Comparison of ENCODE assay signal across 8 cellular contexts in the genomic region with DNA sequence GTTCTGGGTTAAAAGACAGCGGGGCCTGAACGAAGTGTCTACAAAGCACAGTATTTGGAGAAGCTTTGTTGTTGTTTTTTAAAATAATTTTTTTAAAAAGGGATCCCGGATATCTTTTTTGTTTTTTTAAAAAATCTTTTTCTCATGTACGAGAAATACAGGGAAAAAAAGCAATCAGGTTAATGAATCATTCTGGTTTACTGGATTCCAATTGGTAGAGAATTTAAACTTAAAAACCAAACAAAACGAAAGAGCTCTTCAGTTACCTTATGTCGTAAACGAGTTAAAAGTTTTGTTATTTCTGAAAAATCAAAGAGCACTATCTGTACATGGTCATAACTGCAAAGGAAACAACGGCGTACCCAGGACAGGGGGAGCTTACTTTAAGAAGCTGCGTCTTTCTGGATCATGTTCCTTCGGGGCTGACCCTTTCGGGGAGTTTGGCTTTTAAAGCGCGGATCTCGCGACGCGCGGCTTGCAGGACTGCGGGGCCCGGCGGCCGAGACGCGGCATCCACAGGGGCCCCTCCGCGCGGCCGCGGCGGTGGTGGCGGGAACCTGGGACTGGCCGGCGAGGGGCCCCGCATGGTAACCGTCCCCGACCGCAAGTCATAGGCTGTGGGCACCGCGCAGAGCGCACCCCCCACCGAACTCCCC. TPM values are rescaled to one million over a fixed set of nuclear protein-coding genes. Genes with fewer than 3 reads are reported as not detected.
A peak's percentile ranks its signal among the peaks of the same experiment; 100 is the strongest.
DNase-seq lines count a peak whose midpoint lies in the region; ATAC-seq and TF ChIP-seq lines count a peak whose summit lies in the region.

No MANE protein-coding gene starts in this region.

- peak overlapping the region; percentile 69 for H4K8ac ChIP-seq in mesenchymal stem cell (ENCODE audit: low read length)

- H3K79me2 ChIP-seq in ACC112 (ENCODE audit: control insufficient read depth, insufficient read depth, low read length, unreplicated experiment) = no peaks in the 10 kb centered on the region

- H3K9me3 ChIP-seq in Peyer's patch = no peaks in the 10 kb centered on the region
- no peaks in the 10 kb centered on the region for H3K9me3 ChIP-seq in endocrine pancreas (ENCODE audit: control insufficient read depth, low read length)
- no peaks in the 10 kb centered on the region for H3K9me3 ChIP-seq in mesenchymal stem cell (ENCODE audit: control insufficient read depth, low read length)

- peaks cover 4% of the 10 kb centered on the region for H3K36me3 Mint-ChIP-seq in type B pancreatic cell

- H2AFZ ChIP-seq in ACC112 (ENCODE audit: low read length, unreplicated experiment) (peak overlapping the region; percentile 90), mesenchymal stem cell (ENCODE audit: low read depth, low read length) (peak overlapping the region; percentile 44)

- H3K9me3 Mint-ChIP-seq in type B pancreatic cell = no peaks in the 10 kb centered on the region

- H3K4ac ChIP-seq in mesenchymal stem cell (ENCODE audit: low read depth in 1 of 2, low read length in 2 of 2) = peak overlapping the region in 1 of 2 experiments; percentile 51

- H3K4me1 ChIP-seq in ACC112 (ENCODE audit: control insufficient read depth, insufficient read depth, low read length, unreplicated experiment) (no peaks in the 10 kb centered on the region), Peyer's patch (no peaks in the 10 kb centered on the region), endocrine pancreas (ENCODE audit: control insufficient read depth, insufficient read depth, low read length) (peaks cover 5% of the 10 kb centered on the region), mesenchymal stem cell (ENCODE audit: control insufficient read depth, insufficient read depth, low read depth, low read length) (peaks cover 5% of the 10 kb centered on the region)

- 30% methylated on average over 12 of the region's 42 CpGs for WGBS in mesenchymal stem cell

- DNase-seq in Peyer's patch (no peak), mesenchymal stem cell (peak; percentile 51), type B pancreatic cell (ENCODE audit: extremely low spot score, unreplicated experiment) (no peak)

- no peak overlapping the region for H2AK5ac ChIP-seq in mesenchymal stem cell (ENCODE audit: low read length, severe bottlenecking)

- no peaks in the 10 kb centered on the region for H3K4me1 Mint-ChIP-seq in type B pancreatic cell (ENCODE audit: unreplicated experiment)

- H3K27ac ChIP-seq in ACC112 (ENCODE audit: low read depth, low read length) (no peak overlapping the region), Peyer's patch (peak overlapping the region in 1 of 4 donors; percentile 25), mesenchymal stem cell (ENCODE audit: low read length, poor library complexity, severe bottlenecking) (no peak overlapping the region)

- H3K14ac ChIP-seq in mesenchymal stem cell (ENCODE audit: low read length in 2 of 2) = no peak overlapping the region

- peak overlapping the region; percentile 47 for H3K9ac ChIP-seq in endocrine pancreas (ENCODE audit: control insufficient read depth, insufficient read depth, low read length)
- H3K9ac ChIP-seq in mesenchymal stem cell (ENCODE audit: low read length) = peak overlapping the region; percentile 86

- H3K4me3 ChIP-seq in ACC112 (ENCODE audit: low read depth, low read length) (peak overlapping the region; percentile 80), GM08714 (ENCODE audit: low read length) (peak overlapping the region; percentile 75), Peyer's patch (peak overlapping the region; percentile 49 to 94 (median 66)), endocrine pancreas (ENCODE audit: control insufficient read depth, insufficient read depth, low read length) (peak overlapping the region; percentile 90), mesenchymal stem cell (ENCODE audit: insufficient read depth in 1 of 2, low read depth in 1 of 2, low read length in 2 of 2) (peak overlapping the region; percentile 78 to 79)

- TF ChIP-seq CTCF in Peyer's patch (IDR thresholded peaks at IDR 0.05) (no peak), type B pancreatic cell (conservative IDR thresholded peaks at IDR 0.05) (no peak)

- H3K27ac Mint-ChIP-seq in type B pancreatic cell = no peak overlapping the region

- H3K23ac ChIP-seq in mesenchymal stem cell (ENCODE audit: low read length in 2 of 2) = no peak overlapping the region

- peaks cover 74% of the 10 kb centered on the region for H3K27me3 Mint-ChIP-seq in type B pancreatic cell

- peak overlapping the region in 1 of 2 experiments; percentile 72 for H2BK12ac ChIP-seq in mesenchymal stem cell (ENCODE audit: low read length in 2 of 2)

- TF ChIP-seq POLR2A in Peyer's patch (IDR thresholded peaks at IDR 0.05) = no peak

- H3K79me1 ChIP-seq in mesenchymal stem cell (replicated peaks; ENCODE audit: low read length, poor library complexity, severe bottlenecking) = no peaks in the 10 kb centered on the region

- H3K27me3 ChIP-seq in ACC112 (ENCODE audit: insufficient read depth, low read length) (peaks cover 42% of the 10 kb centered on the region), Peyer's patch (no peaks in the 10 kb centered on the region), endocrine pancreas (ENCODE audit: control insufficient read depth, insufficient read depth, low read length) (no peaks in the 10 kb centered on the region), mesenchymal stem cell (ENCODE audit: control insufficient read depth in 1 of 2, insufficient read depth in 1 of 2, low read length in 2 of 2) (peaks cover 0 to 31% of the 10 kb centered on the region in 2 experiments)

- H3K4me3 Mint-ChIP-seq in type B pancreatic cell = peak overlapping the region; percentile 89

- peak overlapping the region; percentile 100 for H3K4me2 ChIP-seq in mesenchymal stem cell (ENCODE audit: low read length, poor library complexity, severe bottlenecking)

- no peak overlapping the region for H2BK5ac ChIP-seq in mesenchymal stem cell (ENCODE audit: low read depth, low read length, poor library complexity, severe bottlenecking)

- no peaks in the 10 kb centered on the region for H3K36me3 ChIP-seq in ACC112 (ENCODE audit: insufficient read depth, low read length)
- H3K36me3 ChIP-seq in Peyer's patch = no peaks in the 10 kb centered on the region
- no peaks in the 10 kb centered on the region for H3K36me3 ChIP-seq in endocrine pancreas (ENCODE audit: control insufficient read depth, insufficient read depth, low read length)
- no peaks in the 10 kb centered on the region for H3K36me3 ChIP-seq in mesenchymal stem cell (ENCODE audit: control insufficient read depth in 1 of 2, insufficient read depth in 2 of 2, low read depth in 1 of 2, low read length in 2 of 2)

- H4K91ac ChIP-seq in mesenchymal stem cell (ENCODE audit: low read length) = no peak overlapping the region

- H2BK120ac ChIP-seq in mesenchymal stem cell (ENCODE audit: low read depth, low read length) = peak overlapping the region; percentile 19

- ATAC-seq in HG02970 (IDR thresholded peaks at IDR 0.05; ENCODE audit: low FRiP score, unreplicated experiment) = no peak
- no peak for ATAC-seq in GM21737 (IDR thresholded peaks at IDR 0.05; ENCODE audit: unreplicated experiment)

- H3K18ac ChIP-seq in mesenchymal stem cell (ENCODE audit: low read depth in 1 of 2, low read length in 2 of 2) = peak overlapping the region; percentile 74 to 77

- peak overlapping the region; percentile 97 for H2BK15ac ChIP-seq in mesenchymal stem cell (ENCODE audit: low read depth, poor library complexity, severe bottlenecking)

RNA-seq across cellular contexts. Expression of a gene that starts 0.9 kb away (rescaled TPM):
- total RNA-seq in Peyer's patch = 1 to 10 TPM in 2 of 4 donors, under 1 TPM in 1, not detected in 1; 0.47 to 2.5 (median 1.7) TPM
- polyA plus RNA-seq in mesenchymal stem cell (2013, experiment 1 of 2) = 1.4 TPM
- 1.2 TPM for polyA plus RNA-seq in mesenchymal stem cell (2013, experiment 2 of 2)
- 0.90 and 1.7 TPM in 2 replicates for total RNA-seq in type B pancreatic cell (ENCODE audit: low replicate concordance)
